ENCODE assay signal across 1 cellular context in genomic region chr11:71930556-71931244, GRCh38.
TF ChIP-seq lines count a peak whose summit lies in the region.

No MANE protein-coding gene starts in this region.

TF ChIP-seq in H1, 55 proteins besides CTCF, POLR2A, EP300 and RAD21:
- TF ChIP-seq TAF7 (optimal IDR thresholded peaks at IDR 0.05; ENCODE audit: borderline replicate concordance, low read depth, low read length) = no peak
- TF ChIP-seq RBBP5 (IDR thresholded peaks at IDR 0.05; ENCODE audit: borderline replicate concordance, low read depth, low read length) = no peak
- TF ChIP-seq CHD7 (IDR thresholded peaks at IDR 0.05; ENCODE audit: insufficient replicate concordance, low read length) = no peak
- no peak for TF ChIP-seq ASH2L (IDR thresholded peaks at IDR 0.05; ENCODE audit: low read length)
- no peak for TF ChIP-seq KDM4A (IDR thresholded peaks at IDR 0.05; ENCODE audit: low read depth, low read length, severe bottlenecking)
- no peak for TF ChIP-seq JUND (IDR thresholded peaks at IDR 0.05; ENCODE audit: low read length)
- TF ChIP-seq BRCA1 (IDR thresholded peaks at IDR 0.05; ENCODE audit: low read depth, low read length) = no peak
- TF ChIP-seq USF2 (IDR thresholded peaks at IDR 0.05; ENCODE audit: low read length) = no peak
- TF ChIP-seq ATF3 (IDR thresholded peaks at IDR 0.05; ENCODE audit: insufficient read depth, low read depth, low read length) = no peak
- no peak for TF ChIP-seq POU5F1 (IDR thresholded peaks at IDR 0.05; ENCODE audit: low read depth, low read length)
- TF ChIP-seq ATF2 (IDR thresholded peaks at IDR 0.05; ENCODE audit: low read length) = no peak
- no peak for TF ChIP-seq MAX (IDR thresholded peaks at IDR 0.05)
- no peak for TF ChIP-seq SIX5 (IDR thresholded peaks at IDR 0.05; ENCODE audit: low read depth, low read length)
- no peak for TF ChIP-seq SP4 (IDR thresholded peaks at IDR 0.05; ENCODE audit: low read length)
- no peak for TF ChIP-seq SAP30 (IDR thresholded peaks at IDR 0.05; ENCODE audit: insufficient read depth, insufficient replicate concordance, low read length)
- no peak for TF ChIP-seq BCL11A (IDR thresholded peaks at IDR 0.05; ENCODE audit: low read depth in 2 of 2, low read length in 2 of 2)
- TF ChIP-seq RFX5 (IDR thresholded peaks at IDR 0.05; ENCODE audit: borderline replicate concordance, low read depth, low read length) = no peak
- TF ChIP-seq SIN3A (conservative IDR thresholded peaks at IDR 0.05 in 1 of 2, IDR thresholded peaks at IDR 0.05 in 1 of 2; ENCODE audit: low read depth in 1 of 2, low read length in 2 of 2) = no peak
